13 cellular contexts compared by ENCODE assay signal in the genomic region with DNA sequence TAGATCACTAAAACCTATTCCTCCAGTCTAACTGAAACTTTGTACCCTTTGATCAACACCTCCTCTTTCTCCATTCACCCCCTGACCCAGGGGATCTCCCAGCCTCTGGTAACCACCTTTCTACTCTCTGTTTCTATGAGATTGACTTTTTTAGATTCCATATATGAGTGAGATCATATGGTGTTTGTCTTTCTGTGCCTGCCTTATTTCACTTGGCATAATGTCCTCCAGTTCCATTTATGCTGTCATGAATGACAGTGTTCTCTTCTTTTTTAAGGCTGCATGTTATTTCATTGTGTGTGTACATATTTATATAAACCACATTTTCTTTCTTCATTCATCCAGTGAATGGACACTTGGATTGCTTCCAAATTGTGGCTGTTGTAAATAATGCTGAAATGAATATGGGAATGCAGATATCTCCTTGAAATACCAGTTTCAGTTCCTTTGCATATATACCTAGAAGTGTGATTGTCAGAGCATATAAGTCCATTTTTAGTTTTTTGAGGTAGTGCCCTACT. TPM values are rescaled to one million over a fixed set of nuclear protein-coding genes. Genes with fewer than 3 reads are reported as not detected.
DNase-seq lines count a peak whose midpoint lies in the region; ATAC-seq, FAIRE-seq and TF ChIP-seq lines count a peak whose summit lies in the region.
"Had no signal": no experiment of that assay in that cellular context is flagged by ENCODE, and none has a peak within 500 bp of the region (broad histone marks: within the 10 kb centered on the region; RNA-seq: fewer than 3 reads in every experiment).

No MANE protein-coding gene starts in this region.

- no peaks in the 10 kb centered on the region for H3K9me3 Mint-ChIP-seq in activated CD8-positive, alpha-beta memory T cell treated with anti-CD3 and anti-CD28 coated beads, Interleukin-2, amount 10 ng/mL, durations not matched to agents 7 days and 5 days (ENCODE audit: low read depth)

- H3K27ac ChIP-seq in foreskin keratinocyte = no peak overlapping the region

- CTCF ChIA-PET in activated CD8-positive, alpha-beta memory T cell treated with anti-CD3 and anti-CD28 coated beads, Interleukin-2, amount 10 ng/mL, durations not matched to agents 7 days and 5 days (lab: Charles Lee) = interaction anchor here (2.1 to 2.4 kb wide), 2 partner anchors 27 to 30 kb away, joined by 8 to 26 read pairs; no protein-coding TSS in a partner anchor

- H3K27me3 ChIP-seq in foreskin keratinocyte = no peaks in the 10 kb centered on the region

- peaks cover 73% of the 10 kb centered on the region for H3K36me3 Mint-ChIP-seq in activated CD8-positive, alpha-beta memory T cell treated with anti-CD3 and anti-CD28 coated beads, Interleukin-2, amount 10 ng/mL, durations not matched to agents 7 days and 5 days

- no peak for TF ChIP-seq CTCF in foreskin keratinocyte (conservative IDR thresholded peaks at IDR 0.05)

- no peaks in the 10 kb centered on the region for H3K27me3 Mint-ChIP-seq in activated CD8-positive, alpha-beta memory T cell treated with anti-CD3 and anti-CD28 coated beads, Interleukin-2, amount 10 ng/mL, durations not matched to agents 7 days and 5 days

- peak; percentile 29 for ATAC-seq in activated CD8-positive, alpha-beta memory T cell treated with anti-CD3 and anti-CD28 coated beads, Interleukin-2, amount 10 ng/mL, durations not matched to agents 7 days and 5 days
- ATAC-seq in HG02588 (IDR thresholded peaks at IDR 0.05; ENCODE audit: unreplicated experiment) (peak; percentile 82), foreskin keratinocyte (no peak)

- H3K4me1 Mint-ChIP-seq in activated CD8-positive, alpha-beta memory T cell treated with anti-CD3 and anti-CD28 coated beads, Interleukin-2, amount 10 ng/mL, durations not matched to agents 7 days and 5 days = peaks cover 81% of the 10 kb centered on the region

- peak overlapping the region; percentile 52 for H3K27ac Mint-ChIP-seq in activated CD8-positive, alpha-beta memory T cell treated with anti-CD3 and anti-CD28 coated beads, Interleukin-2, amount 10 ng/mL, durations not matched to agents 7 days and 5 days

- peak; percentile 58 for DNase-seq in activated CD8-positive, alpha-beta memory T cell treated with anti-CD3 and anti-CD28 coated beads, Interleukin-2, amount 10 ng/mL, durations not matched to agents 7 days and 5 days
- no peak for DNase-seq in activated CD8-positive, alpha-beta memory T cell treated with anti-CD3 and anti-CD28 coated beads for 24 hours
- DNase-seq in HTR-8/SVneo (ENCODE audit: insufficient read length, low spot score) (no peak), germinal center (ENCODE audit: low spot score) (no peak), NCI-H526 (lab: John Stamatoyannopoulos, UW) (no peak), foreskin keratinocyte (no peak)
- peak; percentile 14 to 39 (median 27) for DNase-seq in stimulated activated CD4-positive, alpha-beta T cell treated with anti-CD3 and anti-CD28 coated beads, TNF-alpha, amount 100 ng/mL, for 48 hours (ENCODE audit: low read depth in 3 of 3)
- DNase-seq: activated CD4-positive, alpha-beta T cell treated with anti-CD3 and anti-CD28 coated beads, Interleukin-2, amount 50 U/mL, for 1 hour; AML-193; NCI-H526 treated with DMSO at 0.1 percent for 48 hours had no signal

- no peak overlapping the region for H3K4me3 Mint-ChIP-seq in activated CD8-positive, alpha-beta memory T cell treated with anti-CD3 and anti-CD28 coated beads, Interleukin-2, amount 10 ng/mL, durations not matched to agents 7 days and 5 days

- H3K4me1 ChIP-seq in foreskin keratinocyte = peaks cover 3% of the 10 kb centered on the region

- FAIRE-seq in HTR-8/SVneo (lab: Jason Lieb, UNC) = peak; percentile 55
- FAIRE-seq: endothelial cell of umbilical vein, H54 had no signal

RNA-seq across cellular contexts. Expression of gene DHX35, which starts 57.7 kb away (rescaled TPM):
- total RNA-seq in activated CD8-positive, alpha-beta memory T cell treated with anti-CD3 and anti-CD28 coated beads, Interleukin-2, amount 10 ng/mL, durations not matched to agents 7 days and 5 days = 10 to 100 TPM; 10.5 to 12.9 TPM
- total RNA-seq in foreskin keratinocyte = 8.6 and 9.6 TPM in 2 replicates
- polyA plus RNA-seq in foreskin keratinocyte = 5.5 TPM in 2 replicates

Comparison
In these comparisons a context has a peak if more than half of its experiments do, and no peak if none do; other contexts are left out.
1. DNase-seq: peak in activated CD8-positive, alpha-beta memory T cell treated with anti-CD3 and anti-CD28 coated beads, Interleukin-2, amount 10 ng/mL, durations not matched to agents 7 days and 5 days (single experiment) and stimulated activated CD4-positive, alpha-beta T cell treated with anti-CD3 and anti-CD28 coated beads, TNF-alpha, amount 100 ng/mL, for 48 hours (3 of 3); none in activated CD8-positive, alpha-beta memory T cell treated with anti-CD3 and anti-CD28 coated beads for 24 hours (single experiment), HTR-8/SVneo (single experiment), germinal center (single experiment), NCI-H526 (0 of 2) and foreskin keratinocyte (0 of 2).